Comparison of ENCODE assay signal across 8 cellular contexts in genomic region chr5:132737982-132738770, GRCh38. TPM values are rescaled to one million over a fixed set of nuclear protein-coding genes. Genes with fewer than 3 reads are reported as not detected.
DNase-seq lines count a peak whose midpoint lies in the region; ATAC-seq and TF ChIP-seq lines count a peak whose summit lies in the region.

No MANE protein-coding gene starts in this region.

- H3K4me3 Mint-ChIP-seq in Caco-2 (ENCODE audit: unreplicated experiment), result peak overlapping the region; percentile 88

- H3K9me3 Mint-ChIP-seq in Caco-2 (ENCODE audit: unreplicated experiment), result peaks cover 5% of the 10 kb centered on the region

- H3K4me1 ChIP-seq in Caco-2 (peaks cover 4% of the 10 kb centered on the region; the same call in 1 of the 2 replicates), osteoblast (ENCODE audit: insufficient read depth, low read length) (peaks cover 12% of the 10 kb centered on the region)

- H3K27ac ChIP-seq in coronary artery (no peak overlapping the region), osteoblast (ENCODE audit: low read depth, low read length) (no peak overlapping the region)

- no peaks in the 10 kb centered on the region for H3K27me3 ChIP-seq in Caco-2 (replicated peaks; ENCODE audit: control insufficient read depth, insufficient read depth, low read length)
- peaks cover 12% of the 10 kb centered on the region for H3K27me3 ChIP-seq in osteoblast (ENCODE audit: insufficient read depth, low read length)

- DNase-seq in Caco-2 (no peak), NB4 (ENCODE audit: low read depth) (no peak), coronary artery (ENCODE audit: low spot score) (no peak), osteoblast (ENCODE audit: insufficient read length, low spot score, missing footprints) (peak; percentile 77), NCI-H1436 treated with DMSO at 0.1 percent for 48 hours (lab: John Stamatoyannopoulos, UW) (no peak), occipital lobe (lab: John Stamatoyannopoulos, UW) (no peak)

- H3K36me3 ChIP-seq in Caco-2 (ENCODE audit: control insufficient read depth, insufficient read depth, low read length), result no peaks in the 10 kb centered on the region
- H3K36me3 ChIP-seq in osteoblast (ENCODE audit: insufficient read depth, low read length), result peaks cover 4% of the 10 kb centered on the region

- H2AFZ ChIP-seq in osteoblast (ENCODE audit: low read length), result peak overlapping the region; percentile 94

- intact Hi-C loops in Caco-2 (cut with micrococcal nuclease; ENCODE audit: unreplicated experiment), result no loop called here

- BruUV-seq in Caco-2 (replicated peaks; lab: Mats Ljungman, UMichigan), result no TSS peak

- H3K4me2 ChIP-seq in osteoblast (ENCODE audit: insufficient read depth, low read length), result peak overlapping the region; percentile 93

- TF ChIP-seq CTCF in Caco-2 (IDR thresholded peaks at IDR 0.05; ENCODE audit: insufficient read depth in 1 of 2, low read depth in 1 of 2, low read length in 1 of 2, severe bottlenecking in 1 of 2, unreplicated experiment in 1 of 2) (no peak), NB4 (IDR thresholded peaks at IDR 0.05; ENCODE audit: low read depth, low read length) (no peak), coronary artery (IDR thresholded peaks at IDR 0.05) (no peak), osteoblast (IDR thresholded peaks at IDR 0.05; ENCODE audit: extremely low read depth, low read depth, low read length) (no peak)

- ATAC-seq in HG03520 (IDR thresholded peaks at IDR 0.05; ENCODE audit: unreplicated experiment), result no peak
- no peak for ATAC-seq in GM19452 (IDR thresholded peaks at IDR 0.05; ENCODE audit: unreplicated experiment)

- H3K79me2 ChIP-seq in osteoblast (ENCODE audit: insufficient read depth, low read length), result peaks cover 18% of the 10 kb centered on the region

- H3K27ac Mint-ChIP-seq in Caco-2 (ENCODE audit: unreplicated experiment), result peak overlapping the region; percentile 71

- TF ChIP-seq POLR2A in NB4 (IDR thresholded peaks at IDR 0.05; ENCODE audit: extremely low read depth, insufficient read length), result no peak

- H3K4me1 Mint-ChIP-seq in Caco-2 (ENCODE audit: low read depth, unreplicated experiment), result peaks cover 9% of the 10 kb centered on the region

- H3K27me3 Mint-ChIP-seq in Caco-2 (ENCODE audit: insufficient read depth, unreplicated experiment), result peaks cover 3% of the 10 kb centered on the region

- H3K4me3 ChIP-seq in Caco-2 (ENCODE audit: low read depth, low read length) (peak overlapping the region; percentile 95), NB4 (ENCODE audit: low read depth, low read length) (peak overlapping the region; percentile 68), coronary artery (peak overlapping the region; percentile 97), osteoblast (ENCODE audit: insufficient read depth, low read length) (peak overlapping the region; percentile 95)

- CTCF ChIA-PET in Caco-2 (lab: Charles Lee), result interaction anchor here (0.9 to 1.8 kb wide), 5 partner anchors 17 to 211 kb away, joined by 3 to 7 read pairs (median 4); partner anchors contain the start of gene GDF9

- POLR2A ChIA-PET in Caco-2 (lab: Charles Lee), result no interaction called here

- peaks cover 5% of the 10 kb centered on the region for H4K20me1 ChIP-seq in osteoblast (ENCODE audit: insufficient read depth, low read length)

- H3K9me3 ChIP-seq in Caco-2, result no peaks in the 10 kb centered on the region
- no peaks in the 10 kb centered on the region for H3K9me3 ChIP-seq in osteoblast (ENCODE audit: low read depth, low read length)

- H3K36me3 Mint-ChIP-seq in Caco-2 (ENCODE audit: insufficient read depth, unreplicated experiment), result peaks cover 9% of the 10 kb centered on the region

RNA-seq across cellular contexts. Expression of gene KIF3A, which starts 0.8 kb away (rescaled TPM):
- total RNA-seq in Caco-2 (2022), result 12.7 and 15.3 TPM in 2 replicates
- 8.5 and 12.7 TPM in 2 replicates for total RNA-seq in osteoblast
- 76.7 TPM for total RNA-seq in occipital lobe

RNA-seq across cellular contexts. Expression of gene CCNI2, which starts 9.1 kb away (rescaled TPM):
- total RNA-seq in Caco-2 (2022) (0.18 TPM in 1 of 2 replicates, not detected in the other), osteoblast (not detected in 2 replicates), occipital lobe (0.16 TPM)

RNA-seq across cellular contexts. Expression of gene SEPTIN8, which starts 38.9 kb away (rescaled TPM):
- 54.0 and 60.7 TPM in 2 replicates for total RNA-seq in Caco-2 (2022)
- total RNA-seq in osteoblast, result 32.1 and 33.7 TPM in 2 replicates
- total RNA-seq in occipital lobe, result 29.5 TPM
